Comparison of ENCODE assay signal across 27 cellular contexts in the genomic region with DNA sequence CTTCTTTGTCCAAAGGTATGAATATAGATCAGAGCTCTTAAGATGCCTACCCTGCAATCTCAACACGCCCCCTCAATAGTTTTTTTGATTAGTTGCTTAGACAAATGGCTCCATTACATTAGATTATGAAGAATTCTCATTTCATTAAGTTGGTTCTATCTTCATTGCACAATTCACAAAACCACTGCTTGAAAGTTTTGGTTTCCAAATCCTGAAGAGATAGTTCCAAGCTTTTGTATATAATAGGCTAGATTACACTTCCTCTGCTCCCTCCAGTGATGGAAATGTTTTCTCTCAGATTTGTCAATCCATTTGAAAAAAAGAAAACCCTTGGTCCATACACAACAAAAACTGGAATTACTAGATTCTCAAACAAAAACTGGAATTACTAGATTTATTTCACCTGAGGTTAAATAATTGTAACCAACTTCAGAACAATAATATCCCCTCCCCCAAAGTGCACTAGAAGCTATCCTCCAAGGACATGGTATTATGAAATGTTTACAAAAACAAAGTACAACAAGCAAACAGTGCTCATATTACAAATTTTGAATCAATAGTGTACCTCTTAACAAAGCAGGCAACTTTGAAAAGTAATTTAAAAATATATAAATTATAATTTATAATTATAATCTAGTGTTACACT.
"Had no signal": no experiment of that assay in that cellular context is flagged by ENCODE, and none has a peak within 500 bp of the region (broad histone marks: within the 10 kb centered on the region; RNA-seq: fewer than 3 reads in every experiment).

No MANE protein-coding gene starts in this region.

- H3K4me1 ChIP-seq: left ventricle myocardium inferior, prostate gland, upper lobe of right lung had no signal

- H3K27ac ChIP-seq: epithelial cell of prostate, hepatocyte, left ventricle myocardium inferior, neutrophil, ovary, prostate gland, spleen, thoracic aorta, upper lobe of right lung had no signal

- ATAC-seq: activated T-cell treated with anti-CD3 and anti-CD28 coated beads, Interleukin-2, amount 50 U/mL, for 4 hours; upper lobe of right lung had no signal

- H3K27me3 ChIP-seq: hepatocyte, neutrophil, ovary, spleen, upper lobe of right lung had no signal

- H3K4me3 ChIP-seq: hepatocyte, left ventricle myocardium inferior, ovary, prostate gland, spleen, thoracic aorta, upper lobe of right lung had no signal

- H3K36me3 ChIP-seq: left ventricle myocardium inferior, neutrophil, ovary, prostate gland, spleen, thoracic aorta, upper lobe of right lung had no signal

- DNase-seq: activated CD4-positive, alpha-beta T cell treated with anti-CD3 and anti-CD28 coated beads for 4 hours; activated CD4-positive, alpha-beta T cell treated with anti-CD3 and anti-CD28 coated beads, Interleukin-2, amount 50 U/mL, for 48 hours; activated CD4-positive, CD25-positive, alpha-beta regulatory T cell; activated CD8-positive, alpha-beta memory T cell treated with anti-CD3 and anti-CD28 coated beads, Interleukin-2, amount 50 U/mL, for 48 hours; activated naive CD4-positive, alpha-beta T cell treated with anti-CD3 and anti-CD28 coated beads for 36 hours; activated naive CD8-positive, alpha-beta T cell treated with anti-CD3 and anti-CD28 coated beads, Interleukin-2, amount 10 ng/mL, durations not matched to agents 7 days and 5 days; activated T-cell treated with anti-CD3 and anti-CD28 coated beads, Interleukin-2, amount 50 U/mL, for 4 hours; amygdala; cortex of kidney; foreskin melanocyte; glutamatergic neuron; immature natural killer cell; kidney glomerular epithelial cell; left ventricle myocardium inferior; mammary epithelial cell; ovary; spleen; stimulated activated CD4-positive, alpha-beta T cell treated with anti-CD3 and anti-CD28 coated beads, Interleukin-4, amount 100 ng/mL, for 1 hour; stimulated activated naive CD4-positive, alpha-beta T cell treated with Interleukin-2 at 50 U/mL for 16 hours; T-helper 1 cell; T-helper 9 cell; upper lobe of right lung had no signal

- H3K9me3 ChIP-seq: left ventricle myocardium inferior, neutrophil, ovary, prostate gland, thoracic aorta, upper lobe of right lung had no signal
